Comparison of ENCODE assay signal across 20 cellular contexts in the genomic region with DNA sequence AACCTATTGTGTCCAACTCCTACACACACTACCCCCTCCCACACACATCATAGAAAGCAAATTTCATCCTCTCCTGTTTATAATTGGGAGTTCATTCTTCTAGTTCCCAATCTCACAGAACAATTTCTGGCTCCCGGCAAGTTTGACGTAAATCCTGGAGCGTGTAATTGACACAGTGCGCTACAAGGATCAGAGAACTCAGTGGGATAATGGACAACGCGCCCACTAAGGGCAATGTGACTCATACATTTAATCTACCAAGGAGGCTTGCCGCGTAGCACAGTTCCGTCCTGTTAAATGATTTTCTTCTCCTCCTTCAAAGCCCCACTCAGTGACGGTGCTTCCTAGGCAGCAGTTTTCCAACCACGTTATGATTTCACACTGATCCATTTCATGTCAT.
"Had no signal": no experiment of that assay in that cellular context is flagged by ENCODE, and none has a peak within 500 bp of the region (broad histone marks: within the 10 kb centered on the region; RNA-seq: fewer than 3 reads in every experiment).

No MANE protein-coding gene starts in this region.

- DNase-seq: effector memory CD4-positive, alpha-beta T cell; foreskin keratinocyte; hippocampal formation; mesendoderm; naive thymus-derived CD4-positive, alpha-beta T cell; occipital lobe; pancreas; psoas muscle; retina; right lobe of liver; stimulated activated CD4-positive, alpha-beta T cell treated with anti-CD3 and anti-CD28 coated beads, Interleukin-4, amount 100 ng/mL, for 24 hours; stimulated activated naive CD8-positive, alpha-beta T cell treated with anti-CD3 and anti-CD28 coated beads, Interleukin-15, amount 100 ng/mL, for 72 hours; testis; upper lobe of right lung had no signal

- H3K36me3 ChIP-seq: esophagus muscularis mucosa, neural progenitor cell, pancreas, right lobe of liver, tibial nerve, upper lobe of right lung, vagina had no signal

- H3K27ac Mint-ChIP-seq: naive thymus-derived CD4-positive, alpha-beta T cell; neural progenitor cell; stimulated activated naive CD8-positive, alpha-beta T cell treated with anti-CD3 and anti-CD28 coated beads, Interleukin-15, amount 100 ng/mL, for 72 hours had no signal

- H3K36me3 Mint-ChIP-seq: neural progenitor cell; stimulated activated memory B cell treated with anti-CD40 and anti-IgM and Interleukin-4, amounts not matched to agents 10 μg/mL and 1 μg/mL and 100 μg/mL, for 72 hours had no signal

- ATAC-seq: foreskin keratinocyte; naive thymus-derived CD4-positive, alpha-beta T cell; pancreas; psoas muscle; right lobe of liver; stimulated activated memory B cell treated with anti-CD40 and anti-IgM and Interleukin-4, amounts not matched to agents 10 μg/mL and 1 μg/mL and 100 μg/mL, for 72 hours; stimulated activated naive CD8-positive, alpha-beta T cell treated with anti-CD3 and anti-CD28 coated beads, Interleukin-15, amount 100 ng/mL, for 72 hours; upper lobe of right lung had no signal

- H3K4me1 ChIP-seq: foreskin keratinocyte, neural progenitor cell, pancreas, psoas muscle, testis, tibial nerve, upper lobe of right lung, vagina had no signal

- H3K9me3 ChIP-seq: pancreas, psoas muscle, right lobe of liver, testis, tibial nerve, upper lobe of right lung, vagina had no signal

- H3K27ac ChIP-seq: epithelial cell of prostate, esophagus muscularis mucosa, foreskin keratinocyte, neural progenitor cell, pancreas, psoas muscle, right lobe of liver, testis, tibial nerve, upper lobe of right lung, vagina had no signal

- H3K27me3 ChIP-seq: esophagus muscularis mucosa, neural progenitor cell, pancreas, right lobe of liver, testis, tibial nerve, vagina had no signal

- H3K4me3 Mint-ChIP-seq: naive thymus-derived CD4-positive, alpha-beta T cell; neural progenitor cell; stimulated activated memory B cell treated with anti-CD40 and anti-IgM and Interleukin-4, amounts not matched to agents 10 μg/mL and 1 μg/mL and 100 μg/mL, for 72 hours; stimulated activated naive CD8-positive, alpha-beta T cell treated with anti-CD3 and anti-CD28 coated beads, Interleukin-15, amount 100 ng/mL, for 72 hours had no signal

- H3K4me3 ChIP-seq: esophagus muscularis mucosa, neural progenitor cell, pancreas, psoas muscle, right lobe of liver, testis, tibial nerve, upper lobe of right lung, vagina had no signal

- H3K9me3 Mint-ChIP-seq: stimulated activated naive CD8-positive, alpha-beta T cell treated with anti-CD3 and anti-CD28 coated beads, Interleukin-15, amount 100 ng/mL, for 72 hours had no signal
